In the genomic region with DNA sequence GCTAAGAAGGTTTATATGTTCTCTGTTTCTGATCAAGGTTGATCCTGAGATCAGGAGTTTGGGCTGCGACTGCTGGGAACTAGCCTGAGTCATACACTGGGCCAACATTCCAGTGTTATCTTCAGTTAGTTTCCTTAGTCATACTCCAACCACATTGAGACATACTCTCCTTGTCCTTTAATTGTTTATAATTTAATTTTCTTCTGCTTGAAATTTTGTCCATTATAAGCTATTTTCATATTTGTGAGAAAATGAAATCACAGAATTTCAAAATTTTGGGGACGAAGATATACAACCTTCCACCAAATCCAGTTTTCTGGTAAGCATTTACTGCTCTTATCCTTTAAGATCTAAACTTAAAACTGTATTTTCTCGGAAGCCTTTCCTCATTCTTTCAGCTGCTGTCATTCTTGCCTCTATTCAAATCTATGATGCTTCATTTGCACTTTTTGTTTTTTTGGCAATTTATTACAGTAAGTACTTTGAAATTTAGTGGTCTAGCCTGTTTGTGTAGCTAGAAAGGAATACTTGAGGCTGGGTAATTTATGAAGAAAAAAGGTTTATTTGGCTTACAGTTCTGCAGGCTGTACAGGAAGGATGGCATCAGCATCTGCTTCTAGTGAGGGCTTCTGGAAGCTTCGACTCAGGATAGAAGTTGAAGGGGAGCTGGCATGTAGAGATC, we compare ENCODE assay signal across 13 cellular contexts.
DNase-seq lines count a peak whose midpoint lies in the region; ATAC-seq, FAIRE-seq and TF ChIP-seq lines count a peak whose summit lies in the region.
"Had no signal": no experiment of that assay in that cellular context is flagged by ENCODE, and none has a peak within 500 bp of the region (broad histone marks: within the 10 kb centered on the region; RNA-seq: fewer than 3 reads in every experiment).

No MANE protein-coding gene starts in this region.

- peak overlapping the region; percentile 68 for H3K27ac ChIP-seq in AG04450 (ENCODE audit: low read depth, low read length)
- H3K27ac ChIP-seq: tibial nerve had no signal

- TF ChIP-seq POLR2A in GM12891 (IDR thresholded peaks at IDR 0.05; ENCODE audit: low read depth, low read length) = no peak

- no peaks in the 10 kb centered on the region for H3K27me3 ChIP-seq in AG04450 (ENCODE audit: control insufficient read depth, insufficient read depth, low read length)
- H3K27me3 ChIP-seq: tibial nerve had no signal

- no peak for TF ChIP-seq CTCF in AG04450 (IDR thresholded peaks at IDR 0.05; ENCODE audit: low read depth, low read length)

- no peaks in the 10 kb centered on the region for H3K36me3 Mint-ChIP-seq in stimulated activated memory B cell treated with anti-CD40 and anti-IgM and Interleukin-4, amounts not matched to agents 10 μg/mL and 1 μg/mL and 100 μg/mL, for 72 hours
- H3K36me3 Mint-ChIP-seq: activated naive CD8-positive, alpha-beta T cell treated with anti-CD3 and anti-CD28 coated beads, Interleukin-2, amount 10 ng/mL, durations not matched to agents 7 days and 5 days; CD14-positive monocyte had no signal

- peaks cover 3% of the 10 kb centered on the region for H3K9me3 Mint-ChIP-seq in stimulated activated memory B cell treated with anti-CD40 and anti-IgM and Interleukin-4, amounts not matched to agents 10 μg/mL and 1 μg/mL and 100 μg/mL, for 72 hours

- H3K4me3 Mint-ChIP-seq in stimulated activated memory B cell treated with anti-CD40 and anti-IgM and Interleukin-4, amounts not matched to agents 10 μg/mL and 1 μg/mL and 100 μg/mL, for 72 hours = no peak overlapping the region
- H3K4me3 Mint-ChIP-seq: activated CD8-positive, alpha-beta T cell treated with anti-CD3 and anti-CD28 coated beads for 36 hours; activated naive CD8-positive, alpha-beta T cell treated with anti-CD3 and anti-CD28 coated beads, Interleukin-2, amount 10 ng/mL, durations not matched to agents 7 days and 5 days; CD14-positive monocyte had no signal

- peak overlapping the region; percentile 8; the same call in 1 of the 2 replicates for H3K4me3 ChIP-seq in AG04450 (ENCODE audit: low read depth, low read length)
- H3K4me3 ChIP-seq: tibial nerve had no signal

- DNase-seq in AG04450 (ENCODE audit: low read depth, low spot score) (peak; percentile 57), HT-29 (ENCODE audit: low spot score) (peak; percentile 72), astrocyte of the hippocampus (ENCODE audit: low read depth, low spot score) (peak; percentile 90), kidney tubule cell (ENCODE audit: low spot score) (peak; percentile 85), NCI-H446 treated with DMSO at 0.1 percent for 48 hours (lab: John Stamatoyannopoulos, UW) (no peak), GM12891 (ENCODE audit: insufficient read length, low spot score) (no peak), GM19239 (ENCODE audit: insufficient read length, low spot score) (no peak)
- DNase-seq: activated CD8-positive, alpha-beta T cell treated with anti-CD3 and anti-CD28 coated beads for 36 hours; activated naive CD8-positive, alpha-beta T cell treated with anti-CD3 and anti-CD28 coated beads, Interleukin-2, amount 10 ng/mL, durations not matched to agents 7 days and 5 days; NCI-H446 had no signal

- ATAC-seq in stimulated activated memory B cell treated with anti-CD40 and anti-IgM and Interleukin-4, amounts not matched to agents 10 μg/mL and 1 μg/mL and 100 μg/mL, for 72 hours = no peak
- ATAC-seq: activated CD8-positive, alpha-beta T cell treated with anti-CD3 and anti-CD28 coated beads for 36 hours had no signal

- POLR2A ChIA-PET in AG04450 (lab: Yijun Ruan, JAX) = no interaction called here

- CTCF ChIA-PET in AG04450 (lab: Charles Lee) = no interaction called here

- H3K27ac Mint-ChIP-seq in stimulated activated memory B cell treated with anti-CD40 and anti-IgM and Interleukin-4, amounts not matched to agents 10 μg/mL and 1 μg/mL and 100 μg/mL, for 72 hours = no peak overlapping the region
- H3K27ac Mint-ChIP-seq: activated CD8-positive, alpha-beta T cell treated with anti-CD3 and anti-CD28 coated beads for 36 hours; activated naive CD8-positive, alpha-beta T cell treated with anti-CD3 and anti-CD28 coated beads, Interleukin-2, amount 10 ng/mL, durations not matched to agents 7 days and 5 days; CD14-positive monocyte had no signal

- no peak for FAIRE-seq in GM12891 (lab: Jason Lieb, UNC)
- no peak for FAIRE-seq in GM19239 (lab: Jason Lieb, UNC)

- H3K9me3 ChIP-seq in AG04450 (ENCODE audit: control insufficient read depth, insufficient read depth, low read length) = no peaks in the 10 kb centered on the region

- H3K4me1 Mint-ChIP-seq in stimulated activated memory B cell treated with anti-CD40 and anti-IgM and Interleukin-4, amounts not matched to agents 10 μg/mL and 1 μg/mL and 100 μg/mL, for 72 hours = no peaks in the 10 kb centered on the region
- H3K4me1 Mint-ChIP-seq: activated naive CD8-positive, alpha-beta T cell treated with anti-CD3 and anti-CD28 coated beads, Interleukin-2, amount 10 ng/mL, durations not matched to agents 7 days and 5 days; CD14-positive monocyte had no signal

- no peaks in the 10 kb centered on the region for H3K27me3 Mint-ChIP-seq in stimulated activated memory B cell treated with anti-CD40 and anti-IgM and Interleukin-4, amounts not matched to agents 10 μg/mL and 1 μg/mL and 100 μg/mL, for 72 hours
- H3K27me3 Mint-ChIP-seq: activated CD8-positive, alpha-beta T cell treated with anti-CD3 and anti-CD28 coated beads for 36 hours; activated naive CD8-positive, alpha-beta T cell treated with anti-CD3 and anti-CD28 coated beads, Interleukin-2, amount 10 ng/mL, durations not matched to agents 7 days and 5 days had no signal

TF ChIP-seq in GM12891, 5 proteins besides CTCF, POLR2A, EP300 and RAD21:
- TF ChIP-seq POLR2AphosphoS5 (IDR thresholded peaks at IDR 0.05; ENCODE audit: low read depth, low read length) = no peak
TF ChIP-seq in GM12891: peak in this region for 0.

Comparison
In these comparisons a context has a peak if more than half of its experiments do, and no peak if none do; other contexts are left out.
1. DNase-seq: peak in AG04450 (single experiment), HT-29 (single experiment), astrocyte of the hippocampus (single experiment) and kidney tubule cell (single experiment); none in NCI-H446 treated with DMSO at 0.1 percent for 48 hours (single experiment), GM12891 (single experiment) and GM19239 (single experiment).